1 cellular context compared by ENCODE assay signal in the genomic region with DNA sequence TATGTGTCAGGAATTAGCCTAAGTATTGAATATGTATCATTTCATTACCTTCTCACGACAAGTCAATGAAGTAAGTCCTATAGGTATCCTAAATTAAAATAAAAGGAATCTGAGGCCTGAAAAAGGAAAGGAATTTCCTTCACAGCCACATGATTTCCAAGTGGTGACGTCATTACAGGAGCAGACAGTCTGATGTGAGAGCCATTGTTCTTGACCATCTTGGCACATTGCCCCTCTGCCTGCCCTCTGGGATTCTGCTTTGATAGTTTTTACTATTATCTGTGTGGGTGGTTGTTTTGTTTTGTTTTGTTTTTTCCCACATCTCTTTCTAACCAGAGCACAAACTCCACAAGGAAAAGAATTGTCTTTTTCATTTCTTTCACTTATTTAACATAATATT.
TF ChIP-seq lines count a peak whose summit lies in the region.

No MANE protein-coding gene starts in this region.

TF ChIP-seq in HepG2, 621 proteins besides CTCF, POLR2A, EP300 and RAD21 (continued from another document):
- TF ChIP-seq ZBTB43 (CRISPR knock-in tag; conservative IDR thresholded peaks at IDR 0.05), result no peak
TF ChIP-seq in HepG2: peak in this region for 2.
